ENCODE assay signal across 2 cellular contexts in the genomic region with DNA sequence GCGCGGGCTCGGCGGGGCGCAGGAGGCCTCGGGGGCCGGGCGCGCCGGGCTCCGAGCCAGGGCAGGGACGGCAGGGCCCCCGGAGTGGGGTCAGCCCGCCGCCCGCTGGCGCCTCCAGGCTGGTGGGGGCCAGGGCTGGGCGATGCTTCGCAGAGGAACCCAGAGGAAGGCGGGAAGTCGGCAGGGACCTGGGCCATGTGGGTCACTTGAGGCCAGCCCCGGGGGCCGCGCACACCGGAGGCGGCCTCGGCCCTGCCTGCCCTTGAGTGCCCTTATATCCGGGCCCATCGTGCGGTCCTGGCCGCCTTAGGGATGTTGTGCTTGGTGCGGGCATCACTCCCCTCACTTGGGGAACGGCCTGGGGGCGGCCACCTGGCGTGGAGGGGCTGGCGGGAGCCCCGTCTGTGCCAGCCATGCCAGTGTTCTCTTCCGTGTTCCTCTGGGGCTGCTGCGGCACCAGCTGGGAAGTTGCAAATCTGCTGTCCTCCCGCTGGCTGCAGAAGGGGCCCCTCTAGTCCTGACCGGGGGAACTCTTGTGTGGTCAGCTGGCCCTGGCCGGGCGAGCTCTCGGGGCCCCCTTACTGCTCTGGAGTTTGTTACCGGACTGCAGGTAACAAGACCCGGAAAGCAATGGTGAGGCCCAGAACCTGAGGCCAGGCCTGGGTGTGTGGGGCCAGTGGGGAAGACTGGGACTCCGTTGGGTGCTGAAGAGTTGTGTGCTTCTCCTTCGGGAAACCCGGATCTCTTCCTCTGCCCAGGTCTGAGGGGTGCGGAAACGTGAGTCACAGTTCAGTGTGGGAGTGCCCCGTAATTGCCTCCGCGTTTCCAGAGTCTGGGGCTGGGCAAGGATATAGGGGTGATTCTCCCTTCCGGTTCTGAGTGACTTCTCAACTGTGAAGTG.
TF ChIP-seq lines count a peak whose summit lies in the region.

No MANE protein-coding gene starts in this region.

TF ChIP-seq in K562, 482 proteins besides CTCF, POLR2A, EP300 and RAD21 (continued from another document and continues in another):
- TF ChIP-seq, protein P1, sequence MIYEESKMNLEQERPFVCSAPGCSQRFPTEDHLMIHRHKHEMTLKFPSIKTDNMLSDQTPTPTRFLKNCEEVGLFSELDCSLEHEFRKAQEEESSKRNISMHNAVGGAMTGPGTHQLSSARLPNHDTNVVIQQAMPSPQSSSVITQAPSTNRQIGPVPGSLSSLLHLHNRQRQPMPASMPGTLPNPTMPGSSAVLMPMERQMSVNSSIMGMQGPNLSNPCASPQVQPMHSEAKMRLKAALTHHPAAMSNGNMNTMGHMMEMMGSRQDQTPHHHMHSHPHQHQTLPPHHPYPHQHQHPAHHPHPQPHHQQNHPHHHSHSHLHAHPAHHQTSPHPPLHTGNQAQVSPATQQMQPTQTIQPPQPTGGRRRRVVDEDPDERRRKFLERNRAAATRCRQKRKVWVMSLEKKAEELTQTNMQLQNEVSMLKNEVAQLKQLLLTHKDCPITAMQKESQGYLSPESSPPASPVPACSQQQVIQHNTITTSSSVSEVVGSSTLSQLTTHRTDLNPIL (CRISPR knock-in tag; IDR thresholded peaks at IDR 0.05) = no peak
- TF ChIP-seq ZNF140 (CRISPR knock-in tag; IDR thresholded peaks at IDR 0.05) (no peak), ETV6 (IDR thresholded peaks at IDR 0.05; ENCODE audit: borderline replicate concordance in 1 of 2, low read depth in 2 of 2, low read length in 1 of 2) (peak in 1 of 2 experiments; percentile 89; a peak in 3 of 4 replicates), ETV6 (CRISPR knock-in tag; IDR thresholded peaks at IDR 0.05; ENCODE audit: borderline replicate concordance) (no peak), FUS (optimal IDR thresholded peaks at IDR 0.05; ENCODE audit: low read depth, low read length) (no peak), KLF1 (tag; IDR thresholded peaks at IDR 0.05) (no peak), ZNF584 (CRISPR knock-in tag; IDR thresholded peaks at IDR 0.05; ENCODE audit: low read depth) (no peak), ZNF764 (CRISPR knock-in tag; IDR thresholded peaks at IDR 0.05; ENCODE audit: low read depth) (no peak), POLR2AphosphoS2 (IDR thresholded peaks at IDR 0.05; ENCODE audit: low read length) (no peak), E2F1 (CRISPR knock-in tag; IDR thresholded peaks at IDR 0.05) (no peak), JUND (IDR thresholded peaks at IDR 0.05; ENCODE audit: borderline replicate concordance, low read depth, low read length) (peak; percentile 91), JUND (tag; IDR thresholded peaks at IDR 0.05; ENCODE audit: borderline replicate concordance, low read depth, low read length) (peak; percentile 64; the same call in 2 of the 3 replicates), POLR2AphosphoS5 (IDR thresholded peaks at IDR 0.05; ENCODE audit: control insufficient read depth, insufficient read depth, low read depth, low read length) (peak; percentile 61; the same call in 1 of the 2 replicates)
- TF ChIP-seq, protein P2, sequence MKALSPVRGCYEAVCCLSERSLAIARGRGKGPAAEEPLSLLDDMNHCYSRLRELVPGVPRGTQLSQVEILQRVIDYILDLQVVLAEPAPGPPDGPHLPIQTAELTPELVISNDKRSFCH (CRISPR knock-in tag; IDR thresholded peaks at IDR 0.05) = no peak
- TF ChIP-seq, protein P2 (tag; IDR thresholded peaks at IDR 0.05) = 0 out of 2 replicates have a peak, but pooled peaks have one; percentile 37
- TF ChIP-seq, protein P3, sequence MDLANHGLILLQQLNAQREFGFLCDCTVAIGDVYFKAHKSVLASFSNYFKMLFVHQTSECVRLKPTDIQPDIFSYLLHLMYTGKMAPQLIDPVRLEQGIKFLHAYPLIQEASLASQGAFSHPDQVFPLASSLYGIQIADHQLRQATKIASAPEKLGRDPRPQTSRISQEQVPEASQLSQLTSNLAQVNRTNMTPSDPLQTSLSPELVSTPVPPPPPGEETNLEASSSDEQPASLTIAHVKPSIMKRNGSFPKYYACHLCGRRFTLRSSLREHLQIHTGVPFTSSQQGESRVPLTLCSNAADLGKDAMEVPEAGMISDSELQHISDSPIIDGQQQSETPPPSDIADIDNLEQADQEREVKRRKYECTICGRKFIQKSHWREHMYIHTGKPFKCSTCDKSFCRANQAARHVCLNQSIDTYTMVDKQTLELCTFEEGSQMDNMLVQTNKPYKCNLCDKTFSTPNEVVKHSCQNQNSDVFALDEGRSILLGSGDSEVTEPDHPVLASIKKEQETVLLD (IDR thresholded peaks at IDR 0.05) = no peak
- TF ChIP-seq, protein P4, sequence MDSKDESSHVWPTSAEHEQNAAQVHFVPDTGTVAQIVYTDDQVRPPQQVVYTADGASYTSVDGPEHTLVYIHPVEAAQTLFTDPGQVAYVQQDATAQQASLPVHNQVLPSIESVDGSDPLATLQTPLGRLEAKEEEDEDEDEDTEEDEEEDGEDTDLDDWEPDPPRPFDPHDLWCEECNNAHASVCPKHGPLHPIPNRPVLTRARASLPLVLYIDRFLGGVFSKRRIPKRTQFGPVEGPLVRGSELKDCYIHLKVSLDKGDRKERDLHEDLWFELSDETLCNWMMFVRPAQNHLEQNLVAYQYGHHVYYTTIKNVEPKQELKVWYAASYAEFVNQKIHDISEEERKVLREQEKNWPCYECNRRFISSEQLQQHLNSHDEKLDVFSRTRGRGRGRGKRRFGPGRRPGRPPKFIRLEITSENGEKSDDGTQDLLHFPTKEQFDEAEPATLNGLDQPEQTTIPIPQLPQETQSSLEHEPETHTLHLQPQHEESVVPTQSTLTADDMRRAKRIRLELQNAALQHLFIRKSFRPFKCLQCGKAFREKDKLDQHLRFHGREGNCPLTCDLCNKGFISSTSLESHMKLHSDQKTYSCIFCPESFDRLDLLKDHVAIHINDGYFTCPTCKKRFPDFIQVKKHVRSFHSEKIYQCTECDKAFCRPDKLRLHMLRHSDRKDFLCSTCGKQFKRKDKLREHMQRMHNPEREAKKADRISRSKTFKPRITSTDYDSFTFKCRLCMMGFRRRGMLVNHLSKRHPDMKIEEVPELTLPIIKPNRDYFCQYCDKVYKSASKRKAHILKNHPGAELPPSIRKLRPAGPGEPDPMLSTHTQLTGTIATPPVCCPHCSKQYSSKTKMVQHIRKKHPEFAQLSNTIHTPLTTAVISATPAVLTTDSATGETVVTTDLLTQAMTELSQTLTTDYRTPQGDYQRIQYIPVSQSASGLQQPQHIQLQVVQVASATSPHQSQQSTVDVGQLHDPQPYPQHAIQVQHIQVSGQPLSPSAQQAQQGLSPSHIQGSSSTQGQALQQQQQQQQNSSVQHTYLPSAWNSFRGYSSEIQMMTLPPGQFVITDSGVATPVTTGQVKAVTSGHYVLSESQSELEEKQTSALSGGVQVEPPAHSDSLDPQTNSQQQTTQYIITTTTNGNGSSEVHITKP (IDR thresholded peaks at IDR 0.05; ENCODE audit: partially characterized antibody) = peak; percentile 68

TF ChIP-seq in HepG2, 621 proteins besides CTCF, POLR2A, EP300 and RAD21 (continued from another document and continues in another):
- no peak for TF ChIP-seq ZNF280D (CRISPR knock-in tag; IDR thresholded peaks at IDR 0.05)
- TF ChIP-seq TAF15 (IDR thresholded peaks at IDR 0.05; ENCODE audit: low read depth, low read length, poor library complexity, severe bottlenecking) = peak; percentile 46
- TF ChIP-seq BRD4 (CRISPR knock-in tag; IDR thresholded peaks at IDR 0.05) = peak; percentile 44; the same call in 1 of the 2 replicates
- TF ChIP-seq ZNF772 (CRISPR knock-in tag; IDR thresholded peaks at IDR 0.05) = peak; percentile 28; the same call in 1 of the 2 replicates
- peak; percentile 29 for TF ChIP-seq ZNF777 (CRISPR knock-in tag; IDR thresholded peaks at IDR 0.05)
- TF ChIP-seq TGIF2 (CRISPR knock-in tag; IDR thresholded peaks at IDR 0.05) = no peak
- TF ChIP-seq RNF2 (conservative IDR thresholded peaks at IDR 0.05; ENCODE audit: low read depth) = no peak
- TF ChIP-seq IKZF5 (CRISPR knock-in tag; IDR thresholded peaks at IDR 0.05) = 0 out of 2 replicates have a peak, but pooled peaks have one; percentile 25
- TF ChIP-seq GTF2F1 (IDR thresholded peaks at IDR 0.05; ENCODE audit: low read length) = no peak
- TF ChIP-seq, protein P5, sequence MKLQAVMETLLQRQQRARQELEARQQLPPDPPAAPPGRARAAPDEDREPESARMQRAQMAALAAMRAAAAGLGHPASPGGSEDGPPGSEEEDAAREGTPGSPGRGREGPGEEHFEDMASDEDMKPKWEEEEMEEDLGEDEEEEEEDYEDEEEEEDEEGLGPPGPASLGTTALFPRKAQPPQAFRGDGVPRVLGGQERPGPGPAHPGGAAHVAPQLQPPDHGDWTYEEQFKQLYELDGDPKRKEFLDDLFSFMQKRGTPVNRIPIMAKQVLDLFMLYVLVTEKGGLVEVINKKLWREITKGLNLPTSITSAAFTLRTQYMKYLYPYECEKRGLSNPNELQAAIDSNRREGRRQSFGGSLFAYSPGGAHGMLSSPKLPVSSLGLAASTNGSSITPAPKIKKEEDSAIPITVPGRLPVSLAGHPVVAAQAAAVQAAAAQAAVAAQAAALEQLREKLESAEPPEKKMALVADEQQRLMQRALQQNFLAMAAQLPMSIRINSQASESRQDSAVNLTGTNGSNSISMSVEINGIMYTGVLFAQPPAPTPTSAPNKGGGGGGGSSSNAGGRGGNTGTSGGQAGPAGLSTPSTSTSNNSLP (IDR thresholded peaks at IDR 0.05; ENCODE audit: low read depth, low read length) = no peak
- no peak for TF ChIP-seq STAT5B (CRISPR knock-in tag; IDR thresholded peaks at IDR 0.05)
- TF ChIP-seq, protein P6, sequence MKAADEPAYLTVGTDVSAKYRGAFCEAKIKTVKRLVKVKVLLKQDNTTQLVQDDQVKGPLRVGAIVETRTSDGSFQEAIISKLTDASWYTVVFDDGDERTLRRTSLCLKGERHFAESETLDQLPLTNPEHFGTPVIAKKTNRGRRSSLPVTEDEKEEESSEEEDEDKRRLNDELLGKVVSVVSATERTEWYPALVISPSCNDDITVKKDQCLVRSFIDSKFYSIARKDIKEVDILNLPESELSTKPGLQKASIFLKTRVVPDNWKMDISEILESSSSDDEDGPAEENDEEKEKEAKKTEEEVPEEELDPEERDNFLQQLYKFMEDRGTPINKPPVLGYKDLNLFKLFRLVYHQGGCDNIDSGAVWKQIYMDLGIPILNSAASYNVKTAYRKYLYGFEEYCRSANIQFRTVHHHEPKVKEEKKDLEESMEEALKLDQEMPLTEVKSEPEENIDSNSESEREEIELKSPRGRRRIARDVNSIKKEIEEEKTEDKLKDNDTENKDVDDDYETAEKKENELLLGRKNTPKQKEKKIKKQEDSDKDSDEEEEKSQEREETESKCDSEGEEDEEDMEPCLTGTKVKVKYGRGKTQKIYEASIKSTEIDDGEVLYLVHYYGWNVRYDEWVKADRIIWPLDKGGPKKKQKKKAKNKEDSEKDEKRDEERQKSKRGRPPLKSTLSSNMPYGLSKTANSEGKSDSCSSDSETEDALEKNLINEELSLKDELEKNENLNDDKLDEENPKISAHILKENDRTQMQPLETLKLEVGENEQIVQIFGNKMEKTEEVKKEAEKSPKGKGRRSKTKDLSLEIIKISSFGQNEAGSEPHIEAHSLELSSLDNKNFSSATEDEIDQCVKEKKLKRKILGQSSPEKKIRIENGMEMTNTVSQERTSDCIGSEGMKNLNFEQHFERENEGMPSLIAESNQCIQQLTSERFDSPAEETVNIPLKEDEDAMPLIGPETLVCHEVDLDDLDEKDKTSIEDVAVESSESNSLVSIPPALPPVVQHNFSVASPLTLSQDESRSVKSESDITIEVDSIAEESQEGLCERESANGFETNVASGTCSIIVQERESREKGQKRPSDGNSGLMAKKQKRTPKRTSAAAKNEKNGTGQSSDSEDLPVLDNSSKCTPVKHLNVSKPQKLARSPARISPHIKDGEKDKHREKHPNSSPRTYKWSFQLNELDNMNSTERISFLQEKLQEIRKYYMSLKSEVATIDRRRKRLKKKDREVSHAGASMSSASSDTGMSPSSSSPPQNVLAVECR (CRISPR knock-in tag; IDR thresholded peaks at IDR 0.05; ENCODE audit: borderline replicate concordance) = peak; percentile 43
- peak; percentile 34; the same call in 1 of the 2 replicates for TF ChIP-seq ETV6 (CRISPR knock-in tag; conservative IDR thresholded peaks at IDR 0.05)
- peak; percentile 48; the same call in 1 of the 2 replicates for TF ChIP-seq HIVEP1 (CRISPR knock-in tag; IDR thresholded peaks at IDR 0.05)
- peak; percentile 39 for TF ChIP-seq TBX2 (CRISPR knock-in tag; IDR thresholded peaks at IDR 0.05; ENCODE audit: borderline replicate concordance)
- no peak for TF ChIP-seq DR1 (CRISPR knock-in tag; IDR thresholded peaks at IDR 0.05)
- TF ChIP-seq, protein P7, sequence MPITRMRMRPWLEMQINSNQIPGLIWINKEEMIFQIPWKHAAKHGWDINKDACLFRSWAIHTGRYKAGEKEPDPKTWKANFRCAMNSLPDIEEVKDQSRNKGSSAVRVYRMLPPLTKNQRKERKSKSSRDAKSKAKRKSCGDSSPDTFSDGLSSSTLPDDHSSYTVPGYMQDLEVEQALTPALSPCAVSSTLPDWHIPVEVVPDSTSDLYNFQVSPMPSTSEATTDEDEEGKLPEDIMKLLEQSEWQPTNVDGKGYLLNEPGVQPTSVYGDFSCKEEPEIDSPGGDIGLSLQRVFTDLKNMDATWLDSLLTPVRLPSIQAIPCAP (CRISPR knock-in tag; IDR thresholded peaks at IDR 0.05; ENCODE audit: low read depth) = 0 out of 2 replicates have a peak, but pooled peaks have one; percentile 29
- TF ChIP-seq PHF8 (CRISPR knock-in tag; IDR thresholded peaks at IDR 0.05) = peak; percentile 68
- 0 out of 2 replicates have a peak, but pooled peaks have one; percentile 40 for TF ChIP-seq ZNF605 (CRISPR knock-in tag; IDR thresholded peaks at IDR 0.05)
- TF ChIP-seq ZNF124 (CRISPR knock-in tag; IDR thresholded peaks at IDR 0.05) = 0 out of 2 replicates have a peak, but pooled peaks have one; percentile 53
